23 cellular contexts compared by ENCODE assay signal in the genomic region with DNA sequence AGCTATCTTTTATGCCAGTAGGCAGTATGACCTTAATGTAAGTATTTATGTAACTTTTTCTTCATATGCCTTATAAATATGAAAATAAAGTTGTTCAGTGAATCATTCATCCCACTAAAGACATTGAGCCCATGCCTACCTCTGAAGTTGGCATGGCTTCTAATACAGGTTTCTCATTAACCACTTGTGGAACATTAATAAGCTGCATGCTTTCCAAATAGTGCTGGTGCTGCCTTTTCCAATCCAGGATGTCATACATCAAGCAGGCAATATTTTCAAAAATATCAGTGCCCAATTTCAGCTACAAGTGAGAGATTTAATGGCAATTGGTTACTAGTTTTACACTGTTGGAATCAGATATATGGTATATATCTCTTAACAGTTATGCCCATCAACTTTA.
DNase-seq lines count a peak whose midpoint lies in the region; ATAC-seq, FAIRE-seq and TF ChIP-seq lines count a peak whose summit lies in the region.
"Had no signal": no experiment of that assay in that cellular context is flagged by ENCODE, and none has a peak within 500 bp of the region (broad histone marks: within the 10 kb centered on the region; RNA-seq: fewer than 3 reads in every experiment).

No MANE protein-coding gene starts in this region.

- H3K9ac ChIP-seq in liver (ENCODE audit: low read depth in 1 of 2, low read length in 2 of 2) (no peak overlapping the region), HepG2 (ENCODE audit: insufficient read depth, low read depth, low read length) (no peak overlapping the region)
- H3K9ac ChIP-seq: BLaER1 treated with 17β-estradiol and CSF1 and Interleukin-3, amounts not matched to agents 10 nM and 100 nM had no signal

- CTCF ChIA-PET in HepG2 (lab: Yijun Ruan, JAX; ENCODE audit: low intra/inter-chr PET ratio, low total read pairs) = no interaction called here

- H3K27me3 ChIP-seq in liver (ENCODE audit: control insufficient read depth in 4 of 4, insufficient read depth in 4 of 4, low read length in 3 of 4) (no peaks in the 10 kb centered on the region), HepG2 (ENCODE audit: control insufficient read depth in 1 of 2, insufficient read depth in 2 of 2, low read length in 2 of 2) (no peaks in the 10 kb centered on the region), body of pancreas (no peaks in the 10 kb centered on the region)
- H3K27me3 ChIP-seq: BLaER1 treated with 17β-estradiol and CSF1 and Interleukin-3, amounts not matched to agents 10 nM and 100 nM had no signal

- H3K27ac ChIP-seq in liver (ENCODE audit: low read depth in 1 of 2, low read length in 2 of 2) = no peak overlapping the region
- H3K27ac ChIP-seq in HepG2 (ENCODE audit: extremely low read length, insufficient read depth, low read length) = no peak overlapping the region
- no peak overlapping the region for H3K27ac ChIP-seq in body of pancreas
- H3K27ac ChIP-seq: A549; BLaER1 treated with 17β-estradiol and CSF1 and Interleukin-3, amounts not matched to agents 10 nM and 100 nM; C4-2B had no signal

- in situ Hi-C loops in HepG2 (cut with HindIII; ENCODE audit: extremely low pct_ligation_motif_present, low pct_unique_long_range_greater_than_20kb) = no loop called here

- TF ChIP-seq RAD21 in liver (IDR thresholded peaks at IDR 0.05) = no peak
- no peak for TF ChIP-seq RAD21 in HepG2 (CRISPR knock-in tag; IDR thresholded peaks at IDR 0.05)

- no TSS peak for BruUV-seq in HepG2 (replicated peaks; lab: Mats Ljungman, UMichigan)

- DNase-seq in HepG2 (ENCODE audit: low spot score) (no peak), body of pancreas (no peak), kidney tubule cell (ENCODE audit: low spot score) (peak; percentile 9), NCI-H1694 (lab: John Stamatoyannopoulos, UW) (no peak), DMS 273 treated with DMSO at 0.1 percent for 48 hours (lab: John Stamatoyannopoulos, UW) (no peak)
- DNase-seq: AML-193; Caco-2; Calu3; CD4-positive, alpha-beta T cell; CD8-positive, alpha-beta T cell; DMS153; DMS53; DMS79; GF-D8 had no signal

- no peak overlapping the region for H3K4me3 ChIP-seq in liver (ENCODE audit: low read depth in 1 of 3, low read length in 3 of 3)
- no peak overlapping the region for H3K4me3 ChIP-seq in HepG2 (replicated peaks in 1 of 3; ENCODE audit: insufficient read depth in 1 of 3, low read depth in 2 of 3, low read length in 3 of 3)
- H3K4me3 ChIP-seq in body of pancreas = no peak overlapping the region
- H3K4me3 ChIP-seq: A549; BLaER1 treated with 17β-estradiol and CSF1 and Interleukin-3, amounts not matched to agents 10 nM and 100 nM had no signal

- no peak for TF ChIP-seq CTCF in liver (IDR thresholded peaks at IDR 0.05; ENCODE audit: low read depth, low read length, missing input control)
- no peak for TF ChIP-seq CTCF in HepG2 (CRISPR knock-in tag; IDR thresholded peaks at IDR 0.05)
- no peak for TF ChIP-seq CTCF in body of pancreas (IDR thresholded peaks at IDR 0.05)

- TF ChIP-seq EP300 in HepG2 (IDR thresholded peaks at IDR 0.05; ENCODE audit: low read depth in 2 of 2, low read length in 2 of 2) (no peak), HepG2 (CRISPR knock-in tag; IDR thresholded peaks at IDR 0.05; ENCODE audit: borderline replicate concordance) (no peak)

- H3K79me2 ChIP-seq in HepG2 (ENCODE audit: insufficient read depth, low read length) = no peaks in the 10 kb centered on the region

- ATAC-seq in HepG2 = no peak
- peak; percentile 33 for ATAC-seq in body of pancreas
- ATAC-seq in HG02763 (IDR thresholded peaks at IDR 0.05; ENCODE audit: unreplicated experiment) = no peak
- ATAC-seq: A549; CD8-positive, alpha-beta T cell had no signal

- no peaks in the 10 kb centered on the region for H3K4me1 ChIP-seq in liver (ENCODE audit: control insufficient read depth in 4 of 4, insufficient read depth in 4 of 4, low read length in 3 of 4)
- no peaks in the 10 kb centered on the region for H3K4me1 ChIP-seq in HepG2 (ENCODE audit: insufficient read depth, low read length)
- H3K4me1 ChIP-seq in body of pancreas = peaks cover 23% of the 10 kb centered on the region
- H3K4me1 ChIP-seq: A549, Caco-2 had no signal

- H2AFZ ChIP-seq in HepG2 (ENCODE audit: low read length) = no peak overlapping the region

- FAIRE-seq in HepG2 (lab: Jason Lieb, UNC) = no peak
- FAIRE-seq: A549, D721Med, G401.6, GM12891, GM19239 had no signal

- POLR2A ChIA-PET in HepG2 (lab: Yijun Ruan, JAX) = no interaction called here

- no peak overlapping the region for H3K4me2 ChIP-seq in HepG2 (ENCODE audit: low read depth, low read length)
- H3K4me2 ChIP-seq: A549; BLaER1 treated with 17β-estradiol and CSF1 and Interleukin-3, amounts not matched to agents 10 nM and 100 nM had no signal

- TF ChIP-seq POLR2A in HepG2 (IDR thresholded peaks at IDR 0.05; ENCODE audit: insufficient read depth in 1 of 2, low read depth in 2 of 2, low read length in 2 of 2) (no peak), body of pancreas (IDR thresholded peaks at IDR 0.05) (no peak)

- no peaks in the 10 kb centered on the region for H3K9me3 ChIP-seq in liver (ENCODE audit: control insufficient read depth in 4 of 4, low read length in 3 of 4)
- H3K9me3 ChIP-seq in HepG2 (ENCODE audit: low read length) = no peaks in the 10 kb centered on the region
- no peaks in the 10 kb centered on the region for H3K9me3 ChIP-seq in body of pancreas
- H3K9me3 ChIP-seq: A549, Caco-2 had no signal

- no peaks in the 10 kb centered on the region for H4K20me1 ChIP-seq in HepG2 (ENCODE audit: insufficient read depth, low read length)
- H4K20me1 ChIP-seq: BLaER1 treated with 17β-estradiol and CSF1 and Interleukin-3, amounts not matched to agents 10 nM and 100 nM had no signal

- intact Hi-C loops in HepG2 (cut with micrococcal nuclease; ENCODE audit: unreplicated experiment) = no loop called here
- intact Hi-C loops in body of pancreas (cut with DNase I) = no loop called here

- H3K36me3 ChIP-seq in liver (ENCODE audit: control insufficient read depth in 4 of 4, insufficient read depth in 3 of 4, low read depth in 1 of 4, low read length in 3 of 4) (no peaks in the 10 kb centered on the region), HepG2 (replicated peaks in 1 of 2; ENCODE audit: control insufficient read depth in 1 of 2, insufficient read depth in 2 of 2, low read length in 2 of 2) (no peaks in the 10 kb centered on the region), body of pancreas (replicated peaks in 1 of 2; ENCODE audit: insufficient read depth in 1 of 2, low read depth in 2 of 2) (no peaks in the 10 kb centered on the region)
- H3K36me3 ChIP-seq: BLaER1 treated with 17β-estradiol and CSF1 and Interleukin-3, amounts not matched to agents 10 nM and 100 nM had no signal

TF ChIP-seq in liver, 16 proteins besides CTCF, POLR2A, EP300 and RAD21:
- TF ChIP-seq, protein P1, sequence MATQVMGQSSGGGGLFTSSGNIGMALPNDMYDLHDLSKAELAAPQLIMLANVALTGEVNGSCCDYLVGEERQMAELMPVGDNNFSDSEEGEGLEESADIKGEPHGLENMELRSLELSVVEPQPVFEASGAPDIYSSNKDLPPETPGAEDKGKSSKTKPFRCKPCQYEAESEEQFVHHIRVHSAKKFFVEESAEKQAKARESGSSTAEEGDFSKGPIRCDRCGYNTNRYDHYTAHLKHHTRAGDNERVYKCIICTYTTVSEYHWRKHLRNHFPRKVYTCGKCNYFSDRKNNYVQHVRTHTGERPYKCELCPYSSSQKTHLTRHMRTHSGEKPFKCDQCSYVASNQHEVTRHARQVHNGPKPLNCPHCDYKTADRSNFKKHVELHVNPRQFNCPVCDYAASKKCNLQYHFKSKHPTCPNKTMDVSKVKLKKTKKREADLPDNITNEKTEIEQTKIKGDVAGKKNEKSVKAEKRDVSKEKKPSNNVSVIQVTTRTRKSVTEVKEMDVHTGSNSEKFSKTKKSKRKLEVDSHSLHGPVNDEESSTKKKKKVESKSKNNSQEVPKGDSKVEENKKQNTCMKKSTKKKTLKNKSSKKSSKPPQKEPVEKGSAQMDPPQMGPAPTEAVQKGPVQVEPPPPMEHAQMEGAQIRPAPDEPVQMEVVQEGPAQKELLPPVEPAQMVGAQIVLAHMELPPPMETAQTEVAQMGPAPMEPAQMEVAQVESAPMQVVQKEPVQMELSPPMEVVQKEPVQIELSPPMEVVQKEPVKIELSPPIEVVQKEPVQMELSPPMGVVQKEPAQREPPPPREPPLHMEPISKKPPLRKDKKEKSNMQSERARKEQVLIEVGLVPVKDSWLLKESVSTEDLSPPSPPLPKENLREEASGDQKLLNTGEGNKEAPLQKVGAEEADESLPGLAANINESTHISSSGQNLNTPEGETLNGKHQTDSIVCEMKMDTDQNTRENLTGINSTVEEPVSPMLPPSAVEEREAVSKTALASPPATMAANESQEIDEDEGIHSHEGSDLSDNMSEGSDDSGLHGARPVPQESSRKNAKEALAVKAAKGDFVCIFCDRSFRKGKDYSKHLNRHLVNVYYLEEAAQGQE (IDR thresholded peaks at IDR 0.05) = peak; percentile 89
- no peak for TF ChIP-seq TAF1 (conservative IDR thresholded peaks at IDR 0.05)

TF ChIP-seq in HepG2, 621 proteins besides CTCF, POLR2A, EP300 and RAD21 (continues in another document):
- TF ChIP-seq GTF3A (CRISPR knock-in tag; conservative IDR thresholded peaks at IDR 0.05) = no peak
- TF ChIP-seq RELA (CRISPR knock-in tag; IDR thresholded peaks at IDR 0.05) = no peak
- no peak for TF ChIP-seq JUNB (CRISPR knock-in tag; IDR thresholded peaks at IDR 0.05; ENCODE audit: borderline replicate concordance)
- TF ChIP-seq FIP1L1 (IDR thresholded peaks at IDR 0.05; ENCODE audit: borderline replicate concordance, insufficient read depth, low read depth, low read length) = no peak
- TF ChIP-seq, protein P2, sequence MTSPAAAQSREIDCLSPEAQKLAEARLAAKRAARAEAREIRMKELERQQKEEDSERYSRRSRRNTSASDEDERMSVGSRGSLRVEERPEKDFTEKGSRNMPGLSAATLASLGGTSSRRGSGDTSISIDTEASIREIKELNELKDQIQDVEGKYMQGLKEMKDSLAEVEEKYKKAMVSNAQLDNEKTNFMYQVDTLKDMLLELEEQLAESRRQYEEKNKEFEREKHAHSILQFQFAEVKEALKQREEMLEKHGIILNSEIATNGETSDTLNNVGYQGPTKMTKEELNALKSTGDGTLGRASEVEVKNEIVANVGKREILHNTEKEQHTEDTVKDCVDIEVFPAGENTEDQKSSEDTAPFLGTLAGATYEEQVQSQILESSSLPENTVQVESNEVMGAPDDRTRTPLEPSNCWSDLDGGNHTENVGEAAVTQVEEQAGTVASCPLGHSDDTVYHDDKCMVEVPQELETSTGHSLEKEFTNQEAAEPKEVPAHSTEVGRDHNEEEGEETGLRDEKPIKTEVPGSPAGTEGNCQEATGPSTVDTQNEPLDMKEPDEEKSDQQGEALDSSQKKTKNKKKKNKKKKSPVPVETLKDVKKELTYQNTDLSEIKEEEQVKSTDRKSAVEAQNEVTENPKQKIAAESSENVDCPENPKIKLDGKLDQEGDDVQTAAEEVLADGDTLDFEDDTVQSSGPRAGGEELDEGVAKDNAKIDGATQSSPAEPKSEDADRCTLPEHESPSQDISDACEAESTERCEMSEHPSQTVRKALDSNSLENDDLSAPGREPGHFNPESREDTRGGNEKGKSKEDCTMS (CRISPR knock-in tag; conservative IDR thresholded peaks at IDR 0.05) = no peak
